Comparison of ENCODE assay signal across 12 cellular contexts in the genomic region with DNA sequence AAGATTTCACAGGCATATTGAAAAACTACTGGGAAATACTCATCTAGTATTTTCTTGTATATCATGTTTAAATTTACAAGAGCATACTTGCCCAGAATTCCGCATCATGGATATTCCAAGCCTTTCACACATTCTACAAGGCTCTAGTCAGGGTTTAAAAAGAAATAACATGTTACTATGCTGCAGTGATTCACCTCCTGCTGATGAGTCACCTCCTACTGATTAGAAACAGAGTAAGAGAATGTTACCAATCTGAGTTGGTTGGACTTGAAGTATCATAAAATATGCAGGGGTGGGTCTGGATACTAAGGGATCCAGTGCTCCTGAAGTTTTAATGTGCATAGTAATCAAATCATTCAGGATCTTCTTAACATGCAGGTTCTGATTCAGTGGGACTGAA.
A peak's percentile ranks its signal among the peaks of the same experiment; 100 is the strongest.
DNase-seq lines count a peak whose midpoint lies in the region; ATAC-seq and TF ChIP-seq lines count a peak whose summit lies in the region.
"Had no signal": no experiment of that assay in that cellular context is flagged by ENCODE, and none has a peak within 500 bp of the region (broad histone marks: within the 10 kb centered on the region; RNA-seq: fewer than 3 reads in every experiment).

No MANE protein-coding gene starts in this region.

- H3K4me1 ChIP-seq in HUES48 (ENCODE audit: control insufficient read depth, insufficient read depth, low read length), result peaks cover 62% of the 10 kb centered on the region
- H3K4me1 ChIP-seq in lung (ENCODE audit: control insufficient read depth in 2 of 2, insufficient read depth in 2 of 2, low read length in 2 of 2), result peaks cover 0 to 9% of the 10 kb centered on the region in 2 donors

- H3K4me3 ChIP-seq in HUES48 (ENCODE audit: low read depth, low read length) (no peak overlapping the region), cardiac fibroblast (replicated peaks in 1 of 2; ENCODE audit: low read depth in 2 of 2, low read length in 2 of 2) (no peak overlapping the region), lung (no peak overlapping the region)

- WGBS in lung, 2 donors, result 76 to 91% methylated on average over 1 of the region's 1 CpG

- ATAC-seq in lung (ENCODE audit: insufficient read depth, low FRiP score), result peak; percentile 75
- ATAC-seq in HG03108 (IDR thresholded peaks at IDR 0.05; ENCODE audit: unreplicated experiment), result no peak
- no peak for ATAC-seq in left lobe of liver
- ATAC-seq in HG03039 (IDR thresholded peaks at IDR 0.05; ENCODE audit: unreplicated experiment), result no peak

- H3K27me3 ChIP-seq in HUES48 (ENCODE audit: control insufficient read depth, insufficient read depth, low read length) (no peaks in the 10 kb centered on the region), lung (ENCODE audit: control insufficient read depth, insufficient read depth) (no peaks in the 10 kb centered on the region)

- TF ChIP-seq CTCF in cardiac fibroblast (IDR thresholded peaks at IDR 0.05; ENCODE audit: low read depth, low read length) (no peak), lung (IDR thresholded peaks at IDR 0.05; ENCODE audit: control extremely low read depth, extremely low read depth) (no peak)

- no peaks in the 10 kb centered on the region for H3K9me3 ChIP-seq in HUES48 (ENCODE audit: control insufficient read depth, insufficient read depth, low read length)
- H3K9me3 ChIP-seq in lung (ENCODE audit: control insufficient read depth in 2 of 2, insufficient read depth in 1 of 2, low read length in 1 of 2), result no peaks in the 10 kb centered on the region

- H3K36me3 ChIP-seq in HUES48 (ENCODE audit: control insufficient read depth, insufficient read depth, low read length) (no peaks in the 10 kb centered on the region), lung (ENCODE audit: control insufficient read depth in 2 of 2, insufficient read depth in 2 of 2, low read length in 2 of 2) (no peaks in the 10 kb centered on the region)

- in situ Hi-C loops in ACHN (cut with HindIII; ENCODE audit: low pct_ligation_motif_present, low pct_unique_long_range_greater_than_20kb, low sequenced_read_pairs), result no loop called here

- no peak overlapping the region for H3K9ac ChIP-seq in HUES48 (ENCODE audit: low read depth, low read length)

- H3K27ac ChIP-seq in HUES48 (ENCODE audit: low read depth, low read length) (peak overlapping the region; percentile 83), lung (ENCODE audit: low read depth in 1 of 2, low read length in 1 of 2) (peak overlapping the region in 1 of 2 donors; percentile 53)

- DNase-seq in ACHN, result peak; percentile 82
- peak; percentile 69 to 84 for DNase-seq in cardiac fibroblast (ENCODE audit: low read depth in 2 of 2)
- no peak for DNase-seq in lung (ENCODE audit: low spot score)
- DNase-seq in activated CD8-positive, alpha-beta memory T cell treated with anti-CD3 and anti-CD28 coated beads, Interleukin-2, amount 50 U/mL, for 48 hours, result no peak
- no peak for DNase-seq in left lobe of liver (ENCODE audit: low spot score)
- DNase-seq: CD4-positive, CD25-positive, alpha-beta regulatory T cell; naive B cell; NCI-H1048; SHP77 treated with DMSO at 0.1 percent for 48 hours had no signal

Comparison
In these comparisons a context has a peak if more than half of its experiments do, and no peak if none do; other contexts are left out.
1. DNase-seq: peak in ACHN (single experiment) and cardiac fibroblast (2 of 2); none in lung (single experiment), activated CD8-positive, alpha-beta memory T cell treated with anti-CD3 and anti-CD28 coated beads, Interleukin-2, amount 50 U/mL, for 48 hours (single experiment) and left lobe of liver (single experiment).